ENCODE assay signal across 9 cellular contexts in the genomic region with DNA sequence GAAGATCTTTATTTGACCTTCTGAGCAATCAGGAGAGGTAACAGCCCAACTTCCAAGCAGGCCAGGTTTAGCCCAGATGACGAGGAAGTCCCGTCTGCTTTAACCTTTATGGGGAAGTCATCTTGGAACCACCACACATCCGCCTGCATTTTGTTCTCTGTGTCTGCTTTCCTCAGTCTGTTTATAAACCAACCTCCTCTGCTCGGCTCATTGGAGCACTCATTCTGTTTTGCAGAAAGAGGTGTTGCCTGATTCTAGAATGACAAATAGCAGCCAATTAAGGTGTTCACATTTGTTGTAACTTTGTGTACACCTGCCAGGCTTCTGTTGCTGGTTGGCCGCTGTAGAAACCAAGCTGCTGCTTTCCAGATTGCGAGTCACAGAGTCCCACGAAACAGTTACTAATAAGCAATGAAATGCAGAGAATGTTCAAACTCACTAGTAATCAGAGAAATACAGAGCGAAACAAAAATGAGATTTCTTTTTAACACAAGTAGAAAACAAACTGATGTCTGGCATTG.
DNase-seq lines count a peak whose midpoint lies in the region; ATAC-seq, FAIRE-seq and TF ChIP-seq lines count a peak whose summit lies in the region.
"Had no signal": no experiment of that assay in that cellular context is flagged by ENCODE, and none has a peak within 500 bp of the region (broad histone marks: within the 10 kb centered on the region; RNA-seq: fewer than 3 reads in every experiment).

No MANE protein-coding gene starts in this region.

- peaks cover 12% of the 10 kb centered on the region for H3K36me3 Mint-ChIP-seq in IgD-negative memory B cell
- H3K36me3 Mint-ChIP-seq in activated naive CD4-positive, alpha-beta T cell treated with anti-CD3 and anti-CD28 coated beads for 36 hours (ENCODE audit: low read depth): peaks cover 38% of the 10 kb centered on the region

- peak overlapping the region; percentile 62 for H3K9ac ChIP-seq in keratinocyte (ENCODE audit: control insufficient read depth, extremely low read depth, insufficient read depth, low read length)

- peaks cover 93% of the 10 kb centered on the region for H3K4me1 ChIP-seq in keratinocyte (ENCODE audit: control insufficient read depth, extremely low read depth, insufficient read depth, low read length)
- peaks cover 25% of the 10 kb centered on the region for H3K4me1 ChIP-seq in testis

- no peak for TF ChIP-seq POLR2A in testis (IDR thresholded peaks at IDR 0.05)

- H3K9me3 Mint-ChIP-seq in IgD-negative memory B cell: peaks cover 0 to 2% (median 0%) of the 10 kb centered on the region in 3 donors
- peaks cover 1% of the 10 kb centered on the region for H3K9me3 Mint-ChIP-seq in activated naive CD4-positive, alpha-beta T cell treated with anti-CD3 and anti-CD28 coated beads for 36 hours

- 51 to 59% methylated on average over 8 of the region's 8 CpGs for WGBS in testis, 2 donors

- peak overlapping the region; percentile 94 to 98 (median 97) for H3K27ac Mint-ChIP-seq in IgD-negative memory B cell
- peak overlapping the region; percentile 92 for H3K27ac Mint-ChIP-seq in activated naive CD4-positive, alpha-beta T cell treated with anti-CD3 and anti-CD28 coated beads for 36 hours

- H3K27me3 Mint-ChIP-seq in IgD-negative memory B cell: no peaks in the 10 kb centered on the region
- H3K27me3 Mint-ChIP-seq in activated naive CD4-positive, alpha-beta T cell treated with anti-CD3 and anti-CD28 coated beads for 36 hours (ENCODE audit: low read depth): no peaks in the 10 kb centered on the region

- no peak for FAIRE-seq in keratinocyte (lab: Jason Lieb, UNC)

- no peaks in the 10 kb centered on the region for H3K27me3 ChIP-seq in keratinocyte (ENCODE audit: control insufficient read depth, extremely low read depth, insufficient read depth, low read length)
- H3K27me3 ChIP-seq in testis: no peaks in the 10 kb centered on the region

- peak; percentile 36 to 41 for ATAC-seq in activated CD4-positive, CD25-positive, alpha-beta regulatory T cell treated with anti-CD3 and anti-CD28 coated beads, Interleukin-2, amount 50 U/mL, for 24 hours

- peak overlapping the region; percentile 61 for H3K4me2 ChIP-seq in keratinocyte (ENCODE audit: control insufficient read depth, extremely low read depth, insufficient read depth, low read depth, low read length)

- H3K9me3 ChIP-seq in keratinocyte (ENCODE audit: control insufficient read depth, low read depth, low read length): no peaks in the 10 kb centered on the region
- no peaks in the 10 kb centered on the region for H3K9me3 ChIP-seq in testis

- no peak for DNase-seq in activated CD4-positive, CD25-positive, alpha-beta regulatory T cell treated with anti-CD3 and anti-CD28 coated beads, Interleukin-2, amount 50 U/mL, for 72 hours
- DNase-seq in activated naive CD4-positive, alpha-beta T cell treated with anti-CD3 and anti-CD28 coated beads for 36 hours: peak; percentile 72
- no peak for DNase-seq in keratinocyte (ENCODE audit: low read depth, low spot score)
- DNase-seq in testis: no peak
- no peak for DNase-seq in NCI-H2227 treated with DMSO at 0.1 percent for 48 hours (lab: John Stamatoyannopoulos, UW)
- DNase-seq in NCI-H524 (lab: John Stamatoyannopoulos, UW): no peak

- no peak overlapping the region for H2AFZ ChIP-seq in keratinocyte (ENCODE audit: control insufficient read depth, low read length)

- intact Hi-C loops in activated naive CD4-positive, alpha-beta T cell treated with anti-CD3 and anti-CD28 coated beads for 36 hours (cut with micrococcal nuclease): loop anchor here (1.0 to 10.0 kb wide), 4 partner anchors 14 to 694 kb away; no protein-coding TSS in a partner anchor
- intact Hi-C loops in testis (cut with DNase I; ENCODE audit: low total_unique reads): loop anchor here (5.0 kb wide), 1 partner anchor 34 kb away; no protein-coding TSS in a partner anchor

- dilution Hi-C loops in keratinocyte (cut with MboI; ENCODE audit: extremely low pct_ligation_motif_present, low sequenced_read_pairs): no loop called here

- H3K27ac ChIP-seq in keratinocyte (ENCODE audit: control insufficient read depth, insufficient read depth, low read length) (peak overlapping the region; percentile 95), testis (peak overlapping the region; percentile 66 to 82)
- H3K27ac ChIP-seq: C4-2B had no signal

- H3K4me3 Mint-ChIP-seq in IgD-negative memory B cell: peak overlapping the region; percentile 73 to 94 (median 82)
- peak overlapping the region; percentile 17 for H3K4me3 Mint-ChIP-seq in activated naive CD4-positive, alpha-beta T cell treated with anti-CD3 and anti-CD28 coated beads for 36 hours

- H3K4me3 ChIP-seq in keratinocyte (ENCODE audit: control insufficient read depth in 2 of 3, extremely low read depth in 1 of 3, insufficient read depth in 2 of 3, low read depth in 1 of 3, low read length in 3 of 3) (no peak overlapping the region), testis (no peak overlapping the region)

- CTCF ChIA-PET in activated naive CD4-positive, alpha-beta T cell treated with anti-CD3 and anti-CD28 coated beads for 36 hours (lab: Charles Lee): interaction anchor here (0.6 to 4.9 kb wide), 9 partner anchors 13 to 265 kb away, joined by 3 to 21 read pairs (median 3); a partner anchor contains a TSS

- no peak for TF ChIP-seq CTCF in keratinocyte (optimal IDR thresholded peaks at IDR 0.05 in 1 of 3, IDR thresholded peaks at IDR 0.05 in 1 of 3, conservative IDR thresholded peaks at IDR 0.05 in 1 of 3; ENCODE audit: extremely low read depth in 1 of 3, insufficient read depth in 2 of 3, low read length in 3 of 3)
- TF ChIP-seq CTCF in testis (IDR thresholded peaks at IDR 0.05): no peak

- H3K9me1 ChIP-seq in keratinocyte (ENCODE audit: control insufficient read depth, extremely low read depth, insufficient read depth, low read length): peaks cover 5% of the 10 kb centered on the region

- H4K20me1 ChIP-seq in keratinocyte (ENCODE audit: control insufficient read depth, extremely low read depth, insufficient read depth, low read length): no peaks in the 10 kb centered on the region

- H3K79me2 ChIP-seq in keratinocyte (ENCODE audit: control insufficient read depth, insufficient read depth, low read length): peaks cover 31% of the 10 kb centered on the region

- H3K36me3 ChIP-seq in keratinocyte (ENCODE audit: control insufficient read depth in 2 of 2, extremely low read depth in 1 of 2, insufficient read depth in 2 of 2, low read length in 2 of 2) (peaks cover 6 to 14% of the 10 kb centered on the region in 2 experiments), testis (ENCODE audit: low read depth, missing control alignments) (no peaks in the 10 kb centered on the region)

- H3K4me1 Mint-ChIP-seq in IgD-negative memory B cell: peaks cover 61 to 81% (median 77%) of the 10 kb centered on the region in 3 donors
- H3K4me1 Mint-ChIP-seq in activated naive CD4-positive, alpha-beta T cell treated with anti-CD3 and anti-CD28 coated beads for 36 hours (ENCODE audit: low read depth): peaks cover 97% of the 10 kb centered on the region
